9 cellular contexts compared by ENCODE assay signal in the genomic region with DNA sequence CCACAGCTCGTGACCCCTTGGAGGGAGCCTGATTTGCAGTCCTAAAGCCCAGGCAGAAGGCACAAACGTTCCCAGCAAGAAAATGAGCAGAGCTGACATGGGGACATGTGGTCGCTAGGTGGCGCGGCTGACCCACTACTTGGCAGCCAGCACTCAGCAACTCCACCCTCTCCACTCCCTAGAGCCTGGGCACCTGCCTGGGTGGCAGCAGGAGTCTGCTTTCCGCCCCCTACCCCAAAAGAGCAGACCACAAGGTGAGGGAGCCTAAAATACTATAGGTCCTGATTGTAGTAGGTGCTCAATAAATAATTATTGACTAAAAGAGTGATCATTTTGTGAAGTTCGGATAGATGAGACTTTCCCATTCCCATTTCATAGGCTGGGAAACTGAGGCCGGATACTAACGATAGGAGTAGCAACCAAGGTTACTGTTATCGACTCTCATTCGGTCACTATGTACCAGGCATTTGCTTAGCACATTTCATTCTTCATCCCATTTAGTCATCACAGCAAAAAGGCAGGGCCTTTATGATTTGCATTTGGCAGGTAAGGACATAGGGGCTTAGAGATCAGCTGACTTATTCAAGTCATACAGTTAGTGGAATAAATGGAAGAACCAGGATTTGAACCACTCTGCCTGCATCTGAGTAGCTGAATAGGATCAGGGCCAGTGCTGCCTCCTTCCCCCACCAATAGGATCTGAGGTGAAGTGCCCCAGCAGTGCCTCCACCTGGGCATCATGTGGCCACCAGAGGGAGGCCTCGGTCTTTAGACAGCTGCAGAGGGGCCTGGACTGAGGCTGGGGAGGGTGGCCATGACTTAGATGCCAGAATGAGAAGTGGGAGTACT. TPM values are rescaled to one million over a fixed set of nuclear protein-coding genes. Genes with fewer than 3 reads are reported as not detected.
DNase-seq lines count a peak whose midpoint lies in the region; ATAC-seq and TF ChIP-seq lines count a peak whose summit lies in the region.
"Had no signal": no experiment of that assay in that cellular context is flagged by ENCODE, and none has a peak within 500 bp of the region (broad histone marks: within the 10 kb centered on the region; RNA-seq: fewer than 3 reads in every experiment).

No MANE protein-coding gene starts in this region.

- H3K36me3 Mint-ChIP-seq in activated T-cell treated with anti-CD3 and anti-CD28 coated beads, Interleukin-2, amount 50 U/mL, for 72 hours (ENCODE audit: insufficient read depth in 2 of 2): no peaks in the 10 kb centered on the region

- no peaks in the 10 kb centered on the region for H3K9me3 Mint-ChIP-seq in activated T-cell treated with anti-CD3 and anti-CD28 coated beads, Interleukin-2, amount 50 U/mL, for 72 hours

- no peak overlapping the region for H3K27ac ChIP-seq in thyroid gland

- H3K27ac Mint-ChIP-seq in activated T-cell treated with anti-CD3 and anti-CD28 coated beads, Interleukin-2, amount 50 U/mL, for 72 hours: no peak overlapping the region

- H3K4me3 ChIP-seq in fibroblast of mammary gland (ENCODE audit: control insufficient read depth, low read depth, low read length): no peak overlapping the region
- no peak overlapping the region for H3K4me3 ChIP-seq in thyroid gland (replicated peaks in 1 of 3)

- H3K36me3 ChIP-seq in thyroid gland: no peaks in the 10 kb centered on the region

- no peak for TF ChIP-seq EP300 in Ishikawa (IDR thresholded peaks at IDR 0.05; ENCODE audit: borderline replicate concordance)

- TF ChIP-seq POLR2A in thyroid gland (IDR thresholded peaks at IDR 0.05): no peak

- peak; percentile 15 for DNase-seq in NCI-H2196 (lab: John Stamatoyannopoulos, UW; ENCODE audit: unreplicated experiment)
- no peak for DNase-seq in NCI-H2196 treated with DMSO at 0.1 percent for 48 hours (lab: John Stamatoyannopoulos, UW; ENCODE audit: unreplicated experiment)
- DNase-seq in RPMI7951 (ENCODE audit: low read depth): peak; percentile 45
- peak; percentile 79 to 83 for DNase-seq in activated T-cell treated with anti-CD3 and anti-CD28 coated beads, Interleukin-2, amount 50 U/mL, for 72 hours
- DNase-seq in fibroblast of mammary gland (ENCODE audit: low read depth): peak; percentile 62
- DNase-seq in occipital lobe (lab: John Stamatoyannopoulos, UW): peak; percentile 28
- DNase-seq in thyroid gland: peak; percentile 65 to 71

- 26 to 31% methylated on average over 12 of the region's 12 CpGs for WGBS in thyroid gland, 2 donors

- TF ChIP-seq RAD21 in Ishikawa (IDR thresholded peaks at IDR 0.05; ENCODE audit: low read depth): peak; percentile 94

- peaks cover 9% of the 10 kb centered on the region for H3K27me3 Mint-ChIP-seq in activated T-cell treated with anti-CD3 and anti-CD28 coated beads, Interleukin-2, amount 50 U/mL, for 72 hours (ENCODE audit: low read depth)

- H3K27me3 ChIP-seq in thyroid gland: no peaks in the 10 kb centered on the region

- peaks cover 6% of the 10 kb centered on the region for H3K4me1 Mint-ChIP-seq in activated T-cell treated with anti-CD3 and anti-CD28 coated beads, Interleukin-2, amount 50 U/mL, for 72 hours (ENCODE audit: low read depth)

- no peaks in the 10 kb centered on the region for H3K4me1 ChIP-seq in thyroid gland

- TF ChIP-seq CTCF in fibroblast of mammary gland (conservative IDR thresholded peaks at IDR 0.05; ENCODE audit: control insufficient read depth, insufficient read depth, low read depth, low read length): peak; percentile 84
- peak; percentile 35 to 82 (median 71) for TF ChIP-seq CTCF in thyroid gland (IDR thresholded peaks at IDR 0.05)

- ATAC-seq in activated T-cell treated with anti-CD3 and anti-CD28 coated beads, Interleukin-2, amount 50 U/mL, for 72 hours (replicated peaks in 1 of 2): peak; percentile 94

- intact Hi-C loops in thyroid gland (cut with DNase I): loop anchor here (5.0 kb wide), 1 partner anchor 121 kb away; no protein-coding TSS in a partner anchor

- H3K4me3 Mint-ChIP-seq in activated T-cell treated with anti-CD3 and anti-CD28 coated beads, Interleukin-2, amount 50 U/mL, for 72 hours: no peak overlapping the region

- H3K9me3 ChIP-seq in thyroid gland: no peaks in the 10 kb centered on the region

TF ChIP-seq in Ishikawa, 13 proteins besides CTCF, POLR2A, EP300 and RAD21:
- TF ChIP-seq TAF1 (IDR thresholded peaks at IDR 0.05; ENCODE audit: low read depth): no peak
- TF ChIP-seq, protein P1, sequence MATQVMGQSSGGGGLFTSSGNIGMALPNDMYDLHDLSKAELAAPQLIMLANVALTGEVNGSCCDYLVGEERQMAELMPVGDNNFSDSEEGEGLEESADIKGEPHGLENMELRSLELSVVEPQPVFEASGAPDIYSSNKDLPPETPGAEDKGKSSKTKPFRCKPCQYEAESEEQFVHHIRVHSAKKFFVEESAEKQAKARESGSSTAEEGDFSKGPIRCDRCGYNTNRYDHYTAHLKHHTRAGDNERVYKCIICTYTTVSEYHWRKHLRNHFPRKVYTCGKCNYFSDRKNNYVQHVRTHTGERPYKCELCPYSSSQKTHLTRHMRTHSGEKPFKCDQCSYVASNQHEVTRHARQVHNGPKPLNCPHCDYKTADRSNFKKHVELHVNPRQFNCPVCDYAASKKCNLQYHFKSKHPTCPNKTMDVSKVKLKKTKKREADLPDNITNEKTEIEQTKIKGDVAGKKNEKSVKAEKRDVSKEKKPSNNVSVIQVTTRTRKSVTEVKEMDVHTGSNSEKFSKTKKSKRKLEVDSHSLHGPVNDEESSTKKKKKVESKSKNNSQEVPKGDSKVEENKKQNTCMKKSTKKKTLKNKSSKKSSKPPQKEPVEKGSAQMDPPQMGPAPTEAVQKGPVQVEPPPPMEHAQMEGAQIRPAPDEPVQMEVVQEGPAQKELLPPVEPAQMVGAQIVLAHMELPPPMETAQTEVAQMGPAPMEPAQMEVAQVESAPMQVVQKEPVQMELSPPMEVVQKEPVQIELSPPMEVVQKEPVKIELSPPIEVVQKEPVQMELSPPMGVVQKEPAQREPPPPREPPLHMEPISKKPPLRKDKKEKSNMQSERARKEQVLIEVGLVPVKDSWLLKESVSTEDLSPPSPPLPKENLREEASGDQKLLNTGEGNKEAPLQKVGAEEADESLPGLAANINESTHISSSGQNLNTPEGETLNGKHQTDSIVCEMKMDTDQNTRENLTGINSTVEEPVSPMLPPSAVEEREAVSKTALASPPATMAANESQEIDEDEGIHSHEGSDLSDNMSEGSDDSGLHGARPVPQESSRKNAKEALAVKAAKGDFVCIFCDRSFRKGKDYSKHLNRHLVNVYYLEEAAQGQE (IDR thresholded peaks at IDR 0.05; ENCODE audit: low read depth): no peak
- no peak for TF ChIP-seq ZBTB7A (IDR thresholded peaks at IDR 0.05; ENCODE audit: low read depth)
- TF ChIP-seq TEAD4 (IDR thresholded peaks at IDR 0.05): no peak
- TF ChIP-seq FOXM1 (IDR thresholded peaks at IDR 0.05; ENCODE audit: borderline replicate concordance, low read depth): no peak
- TF ChIP-seq CEBPB (IDR thresholded peaks at IDR 0.05): no peak
- TF ChIP-seq USF1 (IDR thresholded peaks at IDR 0.05): 0 out of 2 replicates have a peak, but pooled peaks have one; percentile 5

RNA-seq across cellular contexts. Expression of gene NEUROG3, which starts 57.3 kb away (rescaled TPM):
- total RNA-seq in RPMI7951 (2014; rRNA removed; shearing (Covaris generic)): not detected in 2 replicates
- total RNA-seq in activated T-cell treated with anti-CD3 and anti-CD28 coated beads, Interleukin-2, amount 50 U/mL, for 72 hours: under 1 TPM in 1 of 2 donors, not detected in 1; 0.39 TPM
- total RNA-seq in occipital lobe (not detected), thyroid gland (1 to 10 TPM in 1 of 4 donors, not detected in 3; 1.9 TPM)
- total RNA-seq: mononuclear cell had no signal
